Comparison of ENCODE assay signal across 9 cellular contexts in genomic region chr5:80672140-80672736, GRCh38. TPM values are rescaled to one million over a fixed set of nuclear protein-coding genes. Genes with fewer than 3 reads are reported as not detected.
DNase-seq lines count a peak whose midpoint lies in the region; TF ChIP-seq lines count a peak whose summit lies in the region.
"Had no signal": no experiment of that assay in that cellular context is flagged by ENCODE, and none has a peak within 500 bp of the region (broad histone marks: within the 10 kb centered on the region; RNA-seq: fewer than 3 reads in every experiment).

No MANE protein-coding gene starts in this region.

- H3K4me3 ChIP-seq in Karpas-422 (ENCODE audit: low read length) (no peak overlapping the region), foreskin fibroblast (ENCODE audit: low read depth in 1 of 2, low read length in 2 of 2) (no peak overlapping the region), ovary (no peak overlapping the region), uterus (no peak overlapping the region)
- H3K4me3 ChIP-seq: BLaER1 had no signal

- H3K79me2 ChIP-seq in Karpas-422 (ENCODE audit: low read length): peaks cover 28% of the 10 kb centered on the region

- H3K27me3 ChIP-seq in Karpas-422 (ENCODE audit: low read length) (no peaks in the 10 kb centered on the region), ovary (no peaks in the 10 kb centered on the region), uterus (no peaks in the 10 kb centered on the region)
- H3K27me3 ChIP-seq: BLaER1 had no signal

- intact Hi-C loops in ovary (cut with DNase I) (no loop called here), uterus (cut with DNase I; ENCODE audit: low total_unique reads) (loop anchor here (10.0 kb wide), 1 partner anchor 577 kb away; no protein-coding TSS in a partner anchor)

- DNase-seq in NCI-H1092 treated with DMSO at 0.1 percent for 48 hours (lab: John Stamatoyannopoulos, UW): peak; percentile 44
- no peak for DNase-seq in NCI-H1092 (lab: John Stamatoyannopoulos, UW)
- DNase-seq in Karpas-422: peak; percentile 89
- peak; percentile 12 for DNase-seq in SHP77 treated with DMSO at 0.1 percent for 48 hours (lab: John Stamatoyannopoulos, UW)
- DNase-seq in activated effector memory CD4-positive, alpha-beta T cell treated with Interleukin-2 at 50 U/mL for 16 hours: peak; percentile 32
- DNase-seq in foreskin fibroblast: peak; percentile 46 to 80
- DNase-seq in ovary: peak; percentile 52 to 74 (median 62)
- DNase-seq in uterus: peak; percentile 47 to 61

- H3K4me2 ChIP-seq in Karpas-422 (ENCODE audit: low read depth, low read length, poor library complexity, severe bottlenecking): no peak overlapping the region

- H2AFZ ChIP-seq in Karpas-422 (ENCODE audit: low read length): no peak overlapping the region

- peaks cover 41% of the 10 kb centered on the region; the same call in 1 of the 2 replicates for H3K36me3 ChIP-seq in Karpas-422 (ENCODE audit: insufficient read depth, low read length)
- H3K36me3 ChIP-seq in ovary: no peaks in the 10 kb centered on the region
- H3K36me3 ChIP-seq in uterus: no peaks in the 10 kb centered on the region

- no peak for TF ChIP-seq EP300 in ovary (IDR thresholded peaks at IDR 0.05)

- TF ChIP-seq POLR2A in ovary (IDR thresholded peaks at IDR 0.05) (no peak), uterus (IDR thresholded peaks at IDR 0.05) (no peak)

- H4K20me1 ChIP-seq in Karpas-422 (ENCODE audit: insufficient read depth, low read depth, low read length): no peaks in the 10 kb centered on the region
- H4K20me1 ChIP-seq: BLaER1 had no signal

- H3K9me2 ChIP-seq in Karpas-422 (replicated peaks; ENCODE audit: insufficient read depth, low read length): no peaks in the 10 kb centered on the region

- peaks cover 23% of the 10 kb centered on the region for H3K4me1 ChIP-seq in Karpas-422 (ENCODE audit: low read length)
- no peaks in the 10 kb centered on the region for H3K4me1 ChIP-seq in ovary (ENCODE audit: insufficient read depth)
- H3K4me1 ChIP-seq in uterus: no peaks in the 10 kb centered on the region

- no peak overlapping the region for H3K27ac ChIP-seq in Karpas-422 (ENCODE audit: low read length)
- no peak overlapping the region for H3K27ac ChIP-seq in ovary
- H3K27ac ChIP-seq in uterus: no peak overlapping the region
- H3K27ac ChIP-seq: BLaER1 had no signal

- no peak overlapping the region for H3K9ac ChIP-seq in Karpas-422 (ENCODE audit: low read length)

- no peaks in the 10 kb centered on the region for H3K9me3 ChIP-seq in Karpas-422 (ENCODE audit: low read length)
- no peaks in the 10 kb centered on the region for H3K9me3 ChIP-seq in ovary
- H3K9me3 ChIP-seq in uterus: no peaks in the 10 kb centered on the region
- H3K9me3 ChIP-seq: BLaER1 had no signal

- 16 to 24% (median 23%) methylated on average over 7 of the region's 7 CpGs for WGBS in ovary, 3 donors

- TF ChIP-seq CTCF in foreskin fibroblast (IDR thresholded peaks at IDR 0.05; ENCODE audit: low read depth, low read length): peak; percentile 85
- peak; percentile 38 to 66 (median 47) for TF ChIP-seq CTCF in ovary (IDR thresholded peaks at IDR 0.05)
- peak; percentile 56 to 64 (median 62) for TF ChIP-seq CTCF in uterus (IDR thresholded peaks at IDR 0.05)

RNA-seq across cellular contexts. Expression of gene DHFR, which starts 17.5 kb away (rescaled TPM):
- total RNA-seq in Karpas-422 (2014; rRNA removed; shearing (Covaris generic); ENCODE audit: low replicate concordance): 36.2 and 76.1 TPM in 2 replicates
- 10 to 100 TPM in 2 of 7 donors, 1 to 10 TPM in 5; 2.4 to 12.4 (median 8.6) TPM for total RNA-seq in ovary
- polyA plus RNA-seq in ovary: 10 to 100 TPM in 1 of 2 donors, 1 to 10 TPM in 1; 6.4 to 17.5 TPM
- total RNA-seq in uterus: 10 to 100 TPM in 1 of 4 donors, 1 to 10 TPM in 3; 1.8 to 39.6 (median 4.7) TPM

RNA-seq across cellular contexts. Expression of gene MSH3, which starts 17.8 kb away (rescaled TPM):
- 11.1 and 24.6 TPM in 2 replicates for total RNA-seq in Karpas-422 (2014; rRNA removed; shearing (Covaris generic); ENCODE audit: low replicate concordance)
- total RNA-seq in ovary (10 to 100 TPM; 12.3 to 17.0 (median 14.1) TPM), uterus (10 to 100 TPM in 3 of 4 donors, 1 to 10 TPM in 1; 6.4 to 34.3 (median 16.3) TPM)
- 1 to 10 TPM; 5.1 to 8.8 TPM for polyA plus RNA-seq in ovary
